In the genomic region with DNA sequence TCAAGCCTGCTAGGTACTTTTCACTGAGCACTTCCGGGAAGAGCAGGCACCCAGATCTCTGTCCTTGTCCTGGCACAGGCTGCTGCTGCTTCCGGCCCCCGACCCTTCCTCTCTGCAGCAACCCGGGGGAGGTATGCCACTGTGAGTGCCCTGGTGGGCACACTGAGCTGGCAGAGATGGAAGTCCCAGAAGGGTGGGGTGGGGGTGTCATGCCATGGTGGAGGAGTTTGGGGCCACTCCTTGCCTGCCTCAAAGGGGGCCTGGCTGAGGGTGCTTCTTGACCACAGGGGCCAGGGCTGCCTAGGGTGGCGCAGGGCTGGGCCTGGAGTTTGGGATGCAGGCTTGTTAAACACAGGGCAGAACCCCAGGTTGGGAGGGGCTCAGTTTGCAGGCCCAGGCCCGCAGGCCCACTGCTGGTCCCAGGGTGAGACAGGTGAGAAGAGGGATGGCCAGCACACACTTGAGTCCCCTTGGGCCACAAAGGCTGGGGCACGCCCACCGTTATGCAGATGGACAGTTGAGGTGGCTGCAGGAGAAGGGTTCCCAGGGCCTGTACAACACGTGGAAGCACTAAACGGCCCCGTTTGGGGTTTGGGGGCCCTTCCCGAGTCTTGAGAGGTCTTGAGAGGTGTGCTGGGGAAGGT, we compare ENCODE assay signal across 35 cellular contexts. TPM values are rescaled to one million over a fixed set of nuclear protein-coding genes. Genes with fewer than 3 reads are reported as not detected.
DNase-seq lines count a peak whose midpoint lies in the region; ATAC-seq and TF ChIP-seq lines count a peak whose summit lies in the region.
"Had no signal": no experiment of that assay in that cellular context is flagged by ENCODE, and none has a peak within 500 bp of the region (broad histone marks: within the 10 kb centered on the region; RNA-seq: fewer than 3 reads in every experiment).

No MANE protein-coding gene starts in this region.

- H3K9ac ChIP-seq in BLaER1 (no peak overlapping the region), SU-DHL-6 (ENCODE audit: low read length) (no peak overlapping the region)
- H3K9ac ChIP-seq: SK-N-SH had no signal

- no peak for DNase-seq in HAP-1 (ENCODE audit: low spot score in 2 of 2)
- no peak for DNase-seq in CD14-positive monocyte (ENCODE audit: low spot score)
- DNase-seq: activated CD4-positive, alpha-beta T cell treated with anti-CD3 and anti-CD28 coated beads, Interleukin-2, amount 50 U/mL, for 4 hours; activated CD8-positive, alpha-beta memory T cell treated with anti-CD3 and anti-CD28 coated beads, Interleukin-2, amount 10 ng/mL, durations not matched to agents 7 days and 5 days; activated gamma-delta T cell; activated naive CD8-positive, alpha-beta T cell treated with anti-CD3 and anti-CD28 coated beads for 36 hours; activated T-cell treated with anti-CD3 and anti-CD28 coated beads, Interleukin-2, amount 50 U/mL, for 4 hours; aorta; colonic mucosa; DMS153; effector CD8-positive, alpha-beta T cell; mesenchymal stem cell; NCI-H1436 treated with DMSO at 0.1 percent for 48 hours; NCI-H2081 treated with DMSO at 0.1 percent for 48 hours; NCI-H2227 treated with DMSO at 0.1 percent for 48 hours; NCI-H526; pancreas; PC-9; SK-N-SH; stimulated activated naive CD8-positive, alpha-beta T cell treated with anti-CD3 and anti-CD28 coated beads, Interleukin-15, amount 100 ng/mL, for 72 hours; T-helper 17 cell; tibial artery had no signal

- H3K4me3 Mint-ChIP-seq in CD14-positive monocyte, result no peak overlapping the region
- H3K4me3 Mint-ChIP-seq: activated CD8-positive, alpha-beta memory T cell treated with anti-CD3 and anti-CD28 coated beads, Interleukin-2, amount 10 ng/mL, durations not matched to agents 7 days and 5 days; activated naive CD8-positive, alpha-beta T cell treated with anti-CD3 and anti-CD28 coated beads for 36 hours; activated T-cell treated with anti-CD3 and anti-CD28 coated beads, Interleukin-2, amount 50 U/mL, for 4 hours; stimulated activated naive CD8-positive, alpha-beta T cell treated with anti-CD3 and anti-CD28 coated beads, Interleukin-15, amount 100 ng/mL, for 72 hours; T-helper 17 cell had no signal

- H3K4me3 ChIP-seq in BLaER1 (no peak overlapping the region), SU-DHL-6 (ENCODE audit: insufficient read depth, low read length, poor library complexity, severe bottlenecking) (no peak overlapping the region), HAP-1 (no peak overlapping the region)
- H3K4me3 ChIP-seq: A549, colonic mucosa, GM12878, hepatocyte, pancreas, PC-9, smooth muscle cell, tibial artery, vagina had no signal

- no peak overlapping the region for H2AFZ ChIP-seq in SU-DHL-6 (ENCODE audit: low read depth, low read length, severe bottlenecking)
- H2AFZ ChIP-seq: hepatocyte, PC-9 had no signal

- no peaks in the 10 kb centered on the region for H3K27me3 ChIP-seq in BLaER1
- H3K27me3 ChIP-seq in SU-DHL-6 (ENCODE audit: low read length), result no peaks in the 10 kb centered on the region
- H3K27me3 ChIP-seq in layer of hippocampus (ENCODE audit: control insufficient read depth, insufficient read depth, low read length), result no peaks in the 10 kb centered on the region
- no peaks in the 10 kb centered on the region for H3K27me3 ChIP-seq in HAP-1 (ENCODE audit: low read depth)
- H3K27me3 ChIP-seq: colonic mucosa, hepatocyte, pancreas, vagina had no signal

- TF ChIP-seq CTCF in SU-DHL-6 (IDR thresholded peaks at IDR 0.05; ENCODE audit: insufficient read depth, low read length, poor library complexity, severe bottlenecking) (no peak), CD14-positive monocyte (IDR thresholded peaks at IDR 0.05) (no peak)

- intact Hi-C loops in CD14-positive monocyte (cut with micrococcal nuclease), result no loop called here

- H3K4me1 ChIP-seq in BLaER1 (peaks cover 89% of the 10 kb centered on the region), HAP-1 (no peaks in the 10 kb centered on the region)
- H3K4me1 ChIP-seq: A549, colonic mucosa, pancreas, tibial artery, vagina had no signal

- H3K27ac Mint-ChIP-seq in CD14-positive monocyte, result peak overlapping the region in 1 of 7 donors; percentile 57
- H3K27ac Mint-ChIP-seq: activated CD8-positive, alpha-beta memory T cell treated with anti-CD3 and anti-CD28 coated beads, Interleukin-2, amount 10 ng/mL, durations not matched to agents 7 days and 5 days; activated naive CD8-positive, alpha-beta T cell treated with anti-CD3 and anti-CD28 coated beads for 36 hours; stimulated activated naive CD8-positive, alpha-beta T cell treated with anti-CD3 and anti-CD28 coated beads, Interleukin-15, amount 100 ng/mL, for 72 hours; T-helper 17 cell had no signal

- H3K27ac ChIP-seq in BLaER1 (peak overlapping the region; percentile 37; the same call in 1 of the 2 replicates), SU-DHL-6 (ENCODE audit: low read depth, low read length) (peak overlapping the region; percentile 96; the same call in 1 of the 2 replicates), layer of hippocampus (ENCODE audit: low read depth, low read length) (peak overlapping the region; percentile 100)
- H3K27ac ChIP-seq: A549, colonic mucosa, epithelial cell of prostate, hepatocyte, pancreas, PC-9, tibial artery, vagina had no signal

- no peak for ATAC-seq in HG03175 (IDR thresholded peaks at IDR 0.05; ENCODE audit: unreplicated experiment)
- ATAC-seq: activated CD8-positive, alpha-beta memory T cell treated with anti-CD3 and anti-CD28 coated beads, Interleukin-2, amount 10 ng/mL, durations not matched to agents 7 days and 5 days; activated T-cell treated with anti-CD3 and anti-CD28 coated beads, Interleukin-2, amount 50 U/mL, for 4 hours; left lobe of liver; pancreas; Right ventricle myocardium inferior; stimulated activated naive CD8-positive, alpha-beta T cell treated with anti-CD3 and anti-CD28 coated beads, Interleukin-15, amount 100 ng/mL, for 72 hours; T-helper 17 cell had no signal

- no peaks in the 10 kb centered on the region for H3K9me2 ChIP-seq in SU-DHL-6 (replicated peaks; ENCODE audit: insufficient read depth, low read length)
- H3K9me2 ChIP-seq: SK-N-SH had no signal

- H3K79me2 ChIP-seq in SU-DHL-6 (ENCODE audit: insufficient read depth, low read length), result no peaks in the 10 kb centered on the region
- H3K79me2 ChIP-seq: hepatocyte had no signal

- H3K27me3 Mint-ChIP-seq in CD14-positive monocyte (ENCODE audit: low read depth in 3 of 3), result peaks cover 3 to 4% (median 3%) of the 10 kb centered on the region in 3 donors
- H3K27me3 Mint-ChIP-seq: activated CD8-positive, alpha-beta memory T cell treated with anti-CD3 and anti-CD28 coated beads, Interleukin-2, amount 10 ng/mL, durations not matched to agents 7 days and 5 days; activated naive CD8-positive, alpha-beta T cell treated with anti-CD3 and anti-CD28 coated beads for 36 hours; stimulated activated naive CD8-positive, alpha-beta T cell treated with anti-CD3 and anti-CD28 coated beads, Interleukin-15, amount 100 ng/mL, for 72 hours; T-helper 17 cell had no signal

- H3F3A ChIP-seq in SU-DHL-6 (ENCODE audit: insufficient read depth), result peaks cover 31% of the 10 kb centered on the region

- H3K4me2 ChIP-seq in BLaER1 (peak overlapping the region; percentile 81), SU-DHL-6 (ENCODE audit: low read depth, low read length, poor library complexity, severe bottlenecking) (no peak overlapping the region)
- H3K4me2 ChIP-seq: A549, hepatocyte, PC-9, SK-N-SH, smooth muscle cell had no signal

- H3K9me3 ChIP-seq in BLaER1 (no peaks in the 10 kb centered on the region), SU-DHL-6 (ENCODE audit: insufficient read depth, low read length) (no peaks in the 10 kb centered on the region), HAP-1 (no peaks in the 10 kb centered on the region)
- H3K9me3 ChIP-seq: colonic mucosa, pancreas, tibial artery, vagina had no signal

- no peaks in the 10 kb centered on the region for H3K36me3 Mint-ChIP-seq in CD14-positive monocyte
- H3K36me3 Mint-ChIP-seq: activated CD8-positive, alpha-beta memory T cell treated with anti-CD3 and anti-CD28 coated beads, Interleukin-2, amount 10 ng/mL, durations not matched to agents 7 days and 5 days; activated naive CD8-positive, alpha-beta T cell treated with anti-CD3 and anti-CD28 coated beads for 36 hours had no signal

- H3K36me3 ChIP-seq in BLaER1 (no peaks in the 10 kb centered on the region), SU-DHL-6 (ENCODE audit: low read length) (no peaks in the 10 kb centered on the region), HAP-1 (replicated peaks) (no peaks in the 10 kb centered on the region)
- H3K36me3 ChIP-seq: colonic mucosa, pancreas, tibial artery, vagina had no signal

- H3K9me3 Mint-ChIP-seq in CD14-positive monocyte, result peaks cover 0 to 1% (median 0%) of the 10 kb centered on the region in 7 donors
- H3K9me3 Mint-ChIP-seq: activated naive CD8-positive, alpha-beta T cell treated with anti-CD3 and anti-CD28 coated beads for 36 hours; activated T-cell treated with anti-CD3 and anti-CD28 coated beads, Interleukin-2, amount 50 U/mL, for 4 hours; stimulated activated naive CD8-positive, alpha-beta T cell treated with anti-CD3 and anti-CD28 coated beads, Interleukin-15, amount 100 ng/mL, for 72 hours had no signal

- in situ Hi-C loops in HAP-1 (cut with MboI; ENCODE audit: low sequenced_read_pairs), result no loop called here

- no peaks in the 10 kb centered on the region for H4K20me1 ChIP-seq in BLaER1
- no peaks in the 10 kb centered on the region for H4K20me1 ChIP-seq in SU-DHL-6 (ENCODE audit: low read depth, low read length)

- peaks cover 13% of the 10 kb centered on the region for H3K4me1 Mint-ChIP-seq in CD14-positive monocyte

RNA-seq across cellular contexts. Expression of a gene that starts 8.7 kb away (rescaled TPM):
- polyA plus RNA-seq in CD14-positive monocyte, result not detected
- polyA plus RNA-seq: A549, aorta, GM12878, neural cell, SK-N-SH, smooth muscle cell had no signal

RNA-seq across cellular contexts. Expression of a gene that starts 26.1 kb away (rescaled TPM):
- polyA plus RNA-seq in CD14-positive monocyte, result not detected

RNA-seq across cellular contexts. Expression of a gene that starts 53.0 kb away (rescaled TPM):
- polyA plus RNA-seq in CD14-positive monocyte, result 10 to 100 TPM in 1 of 2 donors, 1 to 10 TPM in 1; 7.1 to 14.2 TPM

RNA-seq across cellular contexts. Expression of a gene that starts 53.3 kb away (rescaled TPM):
- polyA plus RNA-seq in CD14-positive monocyte, result 1 to 10 TPM; 1.4 to 2.0 TPM

Comparison
In these comparisons a context has a peak if more than half of its experiments do, and no peak if none do; other contexts are left out.
1. H3K27ac ChIP-seq: peak in every context shown above with its lines; median percentile 100 in layer of hippocampus; 96 in SU-DHL-6; 37 in BLaER1.